Comparison of ENCODE assay signal across 8 cellular contexts in genomic region chr10:132942740-132943554, GRCh38.
DNase-seq lines count a peak whose midpoint lies in the region; TF ChIP-seq lines count a peak whose summit lies in the region.
"Had no signal": no experiment of that assay in that cellular context is flagged by ENCODE, and none has a peak within 500 bp of the region (broad histone marks: within the 10 kb centered on the region; RNA-seq: fewer than 3 reads in every experiment).

No MANE protein-coding gene starts in this region.

- H3K4me3 ChIP-seq in HUES48 (ENCODE audit: low read depth, low read length) = peak overlapping the region; percentile 66
- H3K4me3 ChIP-seq in brain microvascular endothelial cell (ENCODE audit: low read depth, low read length) = peak overlapping the region; percentile 50
- peak overlapping the region; percentile 52 to 69 for H3K4me3 ChIP-seq in stomach smooth muscle (ENCODE audit: low read length in 2 of 2)

- no peaks in the 10 kb centered on the region for H3K4me1 ChIP-seq in HUES48 (ENCODE audit: control insufficient read depth, insufficient read depth, low read length)
- H3K4me1 ChIP-seq in stomach smooth muscle (ENCODE audit: control insufficient read depth, insufficient read depth, low read length) = peaks cover 14% of the 10 kb centered on the region

- no peak overlapping the region for H3K9ac ChIP-seq in HUES48 (ENCODE audit: low read depth, low read length)
- no peak overlapping the region for H3K9ac ChIP-seq in stomach smooth muscle (ENCODE audit: low read length in 2 of 2)

- TF ChIP-seq CTCF in brain microvascular endothelial cell (IDR thresholded peaks at IDR 0.05; ENCODE audit: low read depth, low read length, missing control alignments) (no peak), GM10266 (IDR thresholded peaks at IDR 0.05; ENCODE audit: control insufficient read depth, insufficient read depth, low read depth, missing control alignments) (no peak)

- H3K9me3 ChIP-seq in HUES48 (ENCODE audit: control insufficient read depth, insufficient read depth, low read length) (no peaks in the 10 kb centered on the region), stomach smooth muscle (ENCODE audit: control insufficient read depth in 2 of 2, low read length in 2 of 2) (no peaks in the 10 kb centered on the region)

- H3K36me3 ChIP-seq in HUES48 (ENCODE audit: control insufficient read depth, insufficient read depth, low read length) (no peaks in the 10 kb centered on the region), brain microvascular endothelial cell (replicated peaks) (no peaks in the 10 kb centered on the region), stomach smooth muscle (ENCODE audit: control insufficient read depth in 2 of 2, insufficient read depth in 2 of 2, low read length in 2 of 2) (no peaks in the 10 kb centered on the region)

- in situ Hi-C loops in brain microvascular endothelial cell (cut with HindIII; ENCODE audit: low pct_ligation_motif_present, low sequenced_read_pairs) = no loop called here

- no peaks in the 10 kb centered on the region for H3K27me3 ChIP-seq in HUES48 (ENCODE audit: control insufficient read depth, insufficient read depth, low read length)
- no peaks in the 10 kb centered on the region for H3K27me3 ChIP-seq in brain microvascular endothelial cell (replicated peaks)
- peaks cover 27 to 34% of the 10 kb centered on the region in 2 donors for H3K27me3 ChIP-seq in stomach smooth muscle (ENCODE audit: control insufficient read depth in 1 of 2, insufficient read depth in 2 of 2, low read length in 2 of 2)

- no peak for DNase-seq in brain microvascular endothelial cell
- peak; percentile 26 for DNase-seq in kidney glomerular epithelial cell (lab: John Stamatoyannopoulos, UW)
- DNase-seq in GM10266 (ENCODE audit: extremely low spot score) = no peak
- DNase-seq in NCI-H524 (lab: John Stamatoyannopoulos, UW) = no peak
- no peak for DNase-seq in activated CD8-positive, alpha-beta memory T cell treated with anti-CD3 and anti-CD28 coated beads, Interleukin-2, amount 50 U/mL, for 4 hours

- H3K27ac ChIP-seq in HUES48 (ENCODE audit: low read depth, low read length) = no peak overlapping the region
- no peak overlapping the region for H3K27ac ChIP-seq in brain microvascular endothelial cell
- no peak overlapping the region for H3K27ac ChIP-seq in stomach smooth muscle (ENCODE audit: low read length)
- H3K27ac ChIP-seq: epithelial cell of prostate had no signal
